ENCODE assay signal across 19 cellular contexts in the genomic region with DNA sequence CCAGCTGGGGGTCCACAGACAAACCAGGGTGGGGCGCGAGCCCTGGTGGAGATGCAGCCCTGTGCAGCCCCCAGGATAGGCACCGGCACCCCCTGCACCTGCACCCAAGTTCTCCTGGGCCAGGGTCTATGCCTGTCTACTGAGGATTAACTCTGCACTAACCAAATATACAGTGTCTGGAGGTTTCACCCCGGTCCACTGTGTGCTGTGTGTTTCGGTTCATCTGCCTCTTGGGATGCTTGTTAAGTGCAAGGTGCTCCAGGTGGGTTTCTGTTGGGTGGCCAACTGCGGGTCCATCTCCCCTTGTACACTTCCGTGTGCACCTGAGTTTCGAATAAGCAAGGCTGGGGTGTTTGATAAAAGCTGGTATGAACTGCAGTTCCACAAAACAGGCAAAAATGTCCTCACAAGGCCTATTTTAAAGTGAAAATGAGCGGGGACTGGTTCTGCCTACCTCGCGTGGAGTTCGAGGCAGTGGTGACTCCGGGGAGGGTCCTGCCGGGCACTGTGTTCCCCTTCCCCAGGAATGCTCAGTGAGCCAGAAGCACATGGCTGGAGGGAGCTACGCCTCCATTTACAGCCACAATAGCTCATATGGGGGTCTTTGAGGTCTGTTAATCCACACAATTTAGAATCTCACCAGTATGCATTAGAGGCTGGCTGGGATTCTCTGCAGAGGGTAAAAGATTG.
DNase-seq lines count a peak whose midpoint lies in the region; ATAC-seq and TF ChIP-seq lines count a peak whose summit lies in the region.
"Had no signal": no experiment of that assay in that cellular context is flagged by ENCODE, and none has a peak within 500 bp of the region (broad histone marks: within the 10 kb centered on the region; RNA-seq: fewer than 3 reads in every experiment).

No MANE protein-coding gene starts in this region.

- H3K9me3 ChIP-seq in Karpas-422 (ENCODE audit: low read length), result no peaks in the 10 kb centered on the region
- H3K9me3 ChIP-seq in neuronal stem cell (replicated peaks in 1 of 2; ENCODE audit: control insufficient read depth in 2 of 2, insufficient read depth in 1 of 2, low read depth in 1 of 2, low read length in 2 of 2), result no peaks in the 10 kb centered on the region
- H3K9me3 ChIP-seq: SJCRH30 had no signal

- no peaks in the 10 kb centered on the region for H4K20me1 ChIP-seq in Karpas-422 (ENCODE audit: insufficient read depth, low read depth, low read length)

- no peak overlapping the region for H2BK120ac ChIP-seq in neuronal stem cell (ENCODE audit: low read depth, low read length)

- DNase-seq in Karpas-422 (no peak), coronary artery (ENCODE audit: low spot score) (peak; percentile 45), neuronal stem cell (ENCODE audit: low spot score) (no peak), ureter (ENCODE audit: low spot score) (peak; percentile 36), mucosa of gallbladder (ENCODE audit: low spot score) (no peak)
- DNase-seq in stimulated activated CD4-positive, alpha-beta T cell treated with anti-CD3 and anti-CD28 coated beads, Interleukin-4, amount 100 ng/mL, for 4 hours, result no peak
- DNase-seq: CD8-positive, alpha-beta memory T cell; DMS79 treated with DMSO at 0.1 percent for 48 hours; GF-D8; NCI-H1092 treated with DMSO at 0.1 percent for 48 hours; NCI-H1436; NCI-H187; NCI-H2171 treated with DMSO at 0.1 percent for 48 hours; NCI-H524; NCI-H774 had no signal

- H3K18ac ChIP-seq in neuronal stem cell (ENCODE audit: low read length), result peak overlapping the region; percentile 83

- H3K4me3 ChIP-seq in Karpas-422 (ENCODE audit: low read length), result no peak overlapping the region
- H3K4me3 ChIP-seq in coronary artery, result no peak overlapping the region
- no peak overlapping the region for H3K4me3 ChIP-seq in neuronal stem cell (ENCODE audit: low read length in 2 of 2)
- H3K4me3 ChIP-seq: SJCRH30 had no signal

- H2BK5ac ChIP-seq in neuronal stem cell (ENCODE audit: low read length), result no peak overlapping the region

- H4K91ac ChIP-seq in neuronal stem cell (ENCODE audit: low read depth, low read length, poor library complexity), result no peak overlapping the region

- H3K14ac ChIP-seq in neuronal stem cell (ENCODE audit: low read length), result no peak overlapping the region

- TF ChIP-seq CTCF in coronary artery (IDR thresholded peaks at IDR 0.05), result no peak

- H3K27me3 ChIP-seq in Karpas-422 (ENCODE audit: low read length), result no peaks in the 10 kb centered on the region
- H3K27me3 ChIP-seq in neuronal stem cell (ENCODE audit: control insufficient read depth in 3 of 3, insufficient read depth in 3 of 3, low read depth in 1 of 3, low read length in 3 of 3), result peaks cover 0 to 39% (median 0%) of the 10 kb centered on the region in 3 experiments
- H3K27me3 ChIP-seq: SJCRH30 had no signal

- no peaks in the 10 kb centered on the region for H3K9me2 ChIP-seq in Karpas-422 (replicated peaks; ENCODE audit: insufficient read depth, low read length)

- H2BK15ac ChIP-seq in neuronal stem cell (ENCODE audit: low read length), result no peak overlapping the region

- H3K27ac ChIP-seq in Karpas-422 (ENCODE audit: low read length) (no peak overlapping the region), coronary artery (no peak overlapping the region), neuronal stem cell (replicated peaks; ENCODE audit: low read length) (no peak overlapping the region)
- H3K27ac ChIP-seq: SJCRH30 had no signal

- H3K79me2 ChIP-seq in Karpas-422 (ENCODE audit: low read length), result no peaks in the 10 kb centered on the region

- H2BK12ac ChIP-seq in neuronal stem cell (ENCODE audit: low read length), result peak overlapping the region; percentile 59

- H2AFZ ChIP-seq in Karpas-422 (ENCODE audit: low read length), result no peak overlapping the region
- no peak overlapping the region for H2AFZ ChIP-seq in neuronal stem cell (ENCODE audit: low read length)

- no peak for ATAC-seq in GM19351 (IDR thresholded peaks at IDR 0.05; ENCODE audit: unreplicated experiment)
- ATAC-seq: Right ventricle myocardium inferior, SK-N-SH treated with all-trans-retinoic acid at 6 μM for 48 hours had no signal

- H2AK5ac ChIP-seq in neuronal stem cell (ENCODE audit: low read depth, low read length), result peak overlapping the region; percentile 33

- H3K4me1 ChIP-seq in Karpas-422 (ENCODE audit: low read length) (peaks cover 9% of the 10 kb centered on the region), neuronal stem cell (ENCODE audit: control insufficient read depth in 2 of 2, insufficient read depth in 1 of 2, low read depth in 1 of 2, low read length in 2 of 2) (peaks cover 4 to 31% of the 10 kb centered on the region in 2 donors)

- no peak overlapping the region for H3K4ac ChIP-seq in neuronal stem cell (ENCODE audit: low read length)

- H3K9ac ChIP-seq in Karpas-422 (ENCODE audit: low read length) (no peak overlapping the region), neuronal stem cell (ENCODE audit: low read depth, low read length, poor library complexity) (no peak overlapping the region)

- H3K4me2 ChIP-seq in Karpas-422 (ENCODE audit: low read depth, low read length, poor library complexity, severe bottlenecking) (peak overlapping the region; percentile 17), neuronal stem cell (ENCODE audit: insufficient read depth, low read length, poor library complexity, severe bottlenecking) (no peak overlapping the region)

- H3K79me1 ChIP-seq in neuronal stem cell (ENCODE audit: low read depth, low read length), result no peaks in the 10 kb centered on the region

- no peak overlapping the region for H4K8ac ChIP-seq in neuronal stem cell (ENCODE audit: low read depth, low read length)

- no peaks in the 10 kb centered on the region for H3K36me3 ChIP-seq in Karpas-422 (ENCODE audit: insufficient read depth, low read length)
- H3K36me3 ChIP-seq in neuronal stem cell (replicated peaks in 1 of 2; ENCODE audit: control insufficient read depth in 2 of 2, insufficient read depth in 2 of 2, low read length in 2 of 2), result no peaks in the 10 kb centered on the region
- H3K36me3 ChIP-seq: SJCRH30 had no signal

- WGBS in neuronal stem cell (ENCODE audit: extremely low coverage in 2 of 2, insufficient read length in 2 of 2, insufficient replicate concordance in 1 of 2), 2 donors, result no CpG with 5 or more reads among the region's 15 CpGs

- no peak overlapping the region for H3K23ac ChIP-seq in neuronal stem cell (ENCODE audit: low read depth, low read length, poor library complexity)

Comparison
In these comparisons a context has a peak if more than half of its experiments do, and no peak if none do; other contexts are left out.
1. DNase-seq: peak in coronary artery (single experiment) and ureter (single experiment); none in Karpas-422 (single experiment), neuronal stem cell (single experiment), mucosa of gallbladder (single experiment) and stimulated activated CD4-positive, alpha-beta T cell treated with anti-CD3 and anti-CD28 coated beads, Interleukin-4, amount 100 ng/mL, for 4 hours (0 of 2).